7 cellular contexts compared by ENCODE assay signal in the genomic region with DNA sequence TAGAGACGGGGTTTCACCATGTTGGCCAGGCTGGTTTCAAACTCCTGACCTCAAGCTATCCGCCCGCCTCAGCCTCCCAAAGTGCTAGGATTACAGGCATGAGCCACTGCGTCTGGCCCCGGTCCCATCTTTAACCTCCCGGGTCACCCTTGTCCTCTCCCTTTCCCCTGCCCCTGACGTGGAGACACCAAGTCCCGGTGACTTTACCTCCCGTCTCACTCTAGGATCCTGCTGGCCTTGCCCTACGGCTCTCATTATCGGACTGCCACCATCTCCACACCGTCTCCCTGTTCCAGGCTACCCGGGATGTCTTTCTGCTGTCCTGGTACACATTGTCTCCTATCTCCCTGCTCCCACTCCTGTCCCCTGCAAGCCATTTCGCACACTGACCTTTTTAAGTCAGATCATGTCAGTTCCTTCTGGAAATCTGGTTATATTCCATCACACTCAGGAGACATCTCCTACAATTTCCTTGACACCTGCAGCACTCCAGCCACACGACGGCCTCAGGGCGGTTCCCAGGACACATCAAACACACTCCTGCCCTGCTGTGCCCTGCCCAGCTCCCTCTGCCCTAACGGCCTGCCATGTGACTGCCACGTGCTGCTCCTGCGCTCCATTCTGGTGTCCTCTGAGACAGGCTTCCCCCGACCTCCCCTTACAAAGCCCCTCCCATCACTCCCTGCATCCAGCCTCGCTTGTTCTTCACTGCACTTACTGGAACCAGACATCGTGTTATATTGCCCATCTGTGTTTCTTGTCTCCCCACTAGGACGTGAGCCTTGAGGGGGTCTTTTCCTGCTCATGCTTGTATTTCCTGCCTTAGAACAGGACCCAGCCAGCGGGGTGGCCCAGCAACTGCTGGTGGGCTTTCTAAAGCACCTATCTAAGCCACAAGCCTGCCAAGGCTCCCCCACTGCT. TPM values are rescaled to one million over a fixed set of nuclear protein-coding genes. Genes with fewer than 3 reads are reported as not detected.
A peak's percentile ranks its signal among the peaks of the same experiment; 100 is the strongest.
DNase-seq lines count a peak whose midpoint lies in the region; ATAC-seq and TF ChIP-seq lines count a peak whose summit lies in the region.

No MANE protein-coding gene starts in this region.

- TF ChIP-seq POLR2A in spleen (IDR thresholded peaks at IDR 0.05), result no peak

- H3K9me3 ChIP-seq in right cardiac atrium (ENCODE audit: control insufficient read depth, low read length), result no peaks in the 10 kb centered on the region
- H3K9me3 ChIP-seq in spleen, result no peaks in the 10 kb centered on the region

- H3K27me3 ChIP-seq in H7 (ENCODE audit: control insufficient read depth, insufficient read depth, low read length) (peaks cover 4% of the 10 kb centered on the region; the same call in 1 of the 2 replicates), right cardiac atrium (ENCODE audit: control insufficient read depth, insufficient read depth) (no peaks in the 10 kb centered on the region), spleen (replicated peaks in 1 of 7) (no peaks in the 10 kb centered on the region)

- ATAC-seq in right cardiac atrium (peak in 1 of 2 donors; percentile 20), GM19397 (IDR thresholded peaks at IDR 0.05; ENCODE audit: unreplicated experiment) (no peak)

- intact Hi-C loops in right cardiac atrium (cut with DNase I) (loop anchor here in 1 of 4 donors (10.0 kb wide), 1 partner anchor 93 kb away; no protein-coding TSS in a partner anchor), spleen (cut with DNase I; ENCODE audit: low total_unique reads) (no loop called here)

- DNase-seq in H7 (peak; percentile 38), right cardiac atrium (no peak), spleen (peak; percentile 68), NCI-H1694 (lab: John Stamatoyannopoulos, UW) (no peak), globus pallidus (ENCODE audit: low spot score) (no peak)

- H3K36me3 ChIP-seq in H7 (replicated peaks; ENCODE audit: control insufficient read depth, insufficient read depth, low read length) (no peaks in the 10 kb centered on the region), spleen (no peaks in the 10 kb centered on the region)

- H3K27ac ChIP-seq in VCaP, result peak overlapping the region; percentile 66
- H3K27ac ChIP-seq in right cardiac atrium (ENCODE audit: low read length), result no peak overlapping the region
- H3K27ac ChIP-seq in spleen, result peak overlapping the region in 4 of 8 donors; percentile 23 to 55 (median 32)

- no peak overlapping the region for H3K4me3 ChIP-seq in H7 (ENCODE audit: insufficient read depth, low read depth, low read length)
- peak overlapping the region; percentile 34 for H3K4me3 ChIP-seq in right cardiac atrium (ENCODE audit: low read length)
- H3K4me3 ChIP-seq in spleen, result peak overlapping the region in 5 of 8 donors; percentile 4 to 65 (median 37)

- 73% methylated on average over 25 of the region's 25 CpGs for WGBS in right cardiac atrium
- WGBS in spleen, 5 donors, result 82 to 90% (median 84%) methylated on average over 25 of the region's 25 CpGs

- no peak for TF ChIP-seq CTCF in VCaP (conservative IDR thresholded peaks at IDR 0.05)
- TF ChIP-seq CTCF in spleen (IDR thresholded peaks at IDR 0.05 in 8 of 11, conservative IDR thresholded peaks at IDR 0.05 in 3 of 11), result no peak

- H3K4me1 ChIP-seq in right cardiac atrium (ENCODE audit: control insufficient read depth, insufficient read depth, low read length), result peaks cover 7% of the 10 kb centered on the region
- peaks cover 0 to 31% (median 13%) of the 10 kb centered on the region in 6 donors for H3K4me1 ChIP-seq in spleen

RNA-seq across cellular contexts. Expression of gene TTC39A, which starts 32.7 kb away (rescaled TPM):
- total RNA-seq in H7 (2014; rRNA removed; shearing (Covaris generic)), result 11.6 and 12.3 TPM in 2 replicates
- total RNA-seq in right cardiac atrium, result 10 to 100 TPM; 11.6 to 24.7 (median 16.8) TPM
- 15.6 TPM for polyA plus RNA-seq in right cardiac atrium
- total RNA-seq in spleen, result 1 to 10 TPM in 2 of 7 donors, under 1 TPM in 4, not detected in 1; 0.24 to 2.4 (median 0.57) TPM
- polyA plus RNA-seq in spleen, result 1 to 10 TPM in 1 of 3 donors, under 1 TPM in 2; 0.43 to 1.2 (median 0.70) TPM

Comparison
In these comparisons a context has a peak if more than half of its experiments do, and no peak if none do; other contexts are left out.
1. DNase-seq: peak in H7 (single experiment) and spleen (single experiment); none in right cardiac atrium (0 of 3), NCI-H1694 (single experiment) and globus pallidus (single experiment).